In genomic region chr5:115450741-115451140, GRCh38 we compare ENCODE assay signal across 7 cellular contexts.
DNase-seq lines count a peak whose midpoint lies in the region; ATAC-seq and TF ChIP-seq lines count a peak whose summit lies in the region.

No MANE protein-coding gene starts in this region.

- H3K4me1 ChIP-seq in stomach = peaks cover 11 to 53% (median 41%) of the 10 kb centered on the region in 4 donors

- TF ChIP-seq CTCF in fibroblast of mammary gland (conservative IDR thresholded peaks at IDR 0.05; ENCODE audit: control insufficient read depth, insufficient read depth, low read depth, low read length) (no peak), stomach (IDR thresholded peaks at IDR 0.05) (no peak)

- intact Hi-C loops in stomach (cut with DNase I; ENCODE audit: low total_unique reads) = no loop called here

- H3K9me3 ChIP-seq in stomach = no peaks in the 10 kb centered on the region

- peak; percentile 48 for ATAC-seq in GM19043 (IDR thresholded peaks at IDR 0.05; ENCODE audit: low read depth, unreplicated experiment)
- peak; percentile 63 for ATAC-seq in HG03442 (IDR thresholded peaks at IDR 0.05; ENCODE audit: unreplicated experiment)
- no peak for ATAC-seq in GM18861 (IDR thresholded peaks at IDR 0.05; ENCODE audit: unreplicated experiment)

- H3K27me3 ChIP-seq in stomach = no peaks in the 10 kb centered on the region

- no peak for TF ChIP-seq POLR2A in stomach (IDR thresholded peaks at IDR 0.05)

- 18 to 39% (median 25%) methylated on average over 1 of the region's 1 CpG for WGBS in stomach, 5 donors

- H3K27ac ChIP-seq in stomach = peak overlapping the region in 4 of 5 donors; percentile 1 to 68 (median 66)

- H3K36me3 ChIP-seq in stomach = no peaks in the 10 kb centered on the region

- no peak for TF ChIP-seq EP300 in stomach (IDR thresholded peaks at IDR 0.05)

- DNase-seq in fibroblast of mammary gland (ENCODE audit: low read depth) (peak; percentile 94), stomach (no peak), NCI-H2171 treated with DMSO at 0.1 percent for 48 hours (lab: John Stamatoyannopoulos, UW) (no peak)
- DNase-seq in stimulated activated naive CD4-positive, alpha-beta T cell treated with Interleukin-2 at 50 U/mL for 16 hours (lab: John Stamatoyannopoulos, UW) = no peak

- no peak overlapping the region for H3K4me3 ChIP-seq in fibroblast of mammary gland (ENCODE audit: control insufficient read depth, low read depth, low read length)
- no peak overlapping the region for H3K4me3 ChIP-seq in stomach
